ENCODE assay signal across 8 cellular contexts in the genomic region with DNA sequence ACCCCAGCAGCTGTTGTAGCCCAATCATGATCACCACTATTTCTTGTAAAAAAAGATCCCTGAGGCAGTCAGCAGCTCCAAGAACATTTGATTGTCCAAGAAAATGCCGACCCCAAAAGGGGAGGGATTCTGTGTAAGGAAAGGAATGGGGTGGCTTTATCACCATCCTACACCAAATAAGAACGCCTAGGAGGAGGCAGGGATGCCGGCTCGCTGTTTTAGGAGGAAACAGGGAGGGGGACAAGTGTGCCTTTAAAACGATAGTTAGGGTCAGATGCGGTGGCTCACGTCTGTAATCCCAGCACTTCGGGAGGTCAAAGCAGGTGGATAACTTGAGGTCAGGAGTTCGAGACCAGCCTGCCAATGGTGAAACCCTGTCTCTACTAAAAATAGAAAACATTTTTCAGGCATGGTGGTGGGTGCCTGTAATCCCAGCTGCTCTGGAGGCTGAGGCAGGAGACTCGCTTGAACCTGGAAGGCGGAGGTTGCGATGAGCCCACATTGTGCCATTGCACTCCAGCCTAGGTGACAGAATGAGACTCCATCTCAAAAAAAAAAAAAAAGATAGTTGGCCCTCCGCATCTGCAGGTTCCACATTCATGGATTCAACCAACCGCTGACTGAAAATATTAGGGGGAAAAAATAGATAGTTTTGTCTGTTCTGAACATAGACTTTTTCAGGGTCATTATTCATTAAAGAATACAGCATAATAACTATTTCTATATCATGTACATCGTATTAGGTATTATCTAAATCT.
A peak's percentile ranks its signal among the peaks of the same experiment; 100 is the strongest.
DNase-seq lines count a peak whose midpoint lies in the region; ATAC-seq and TF ChIP-seq lines count a peak whose summit lies in the region.
"Had no signal": no experiment of that assay in that cellular context is flagged by ENCODE, and none has a peak within 500 bp of the region (broad histone marks: within the 10 kb centered on the region; RNA-seq: fewer than 3 reads in every experiment).

No MANE protein-coding gene starts in this region.

- no peaks in the 10 kb centered on the region for H3K36me3 ChIP-seq in HCT116 (ENCODE audit: control insufficient read depth in 1 of 2, insufficient read depth in 2 of 2, low read length in 2 of 2)
- H3K36me3 ChIP-seq in skeletal muscle tissue (ENCODE audit: control insufficient read depth in 3 of 3, insufficient read depth in 3 of 3, low read length in 3 of 3): no peaks in the 10 kb centered on the region

- RAD21 ChIA-PET in HCT116 (lab: Charles Lee; ENCODE audit: low non-redundant PET in 1 of 2, low total read pairs in 2 of 2, uncharacterized antibody in 2 of 2, unreplicated experiment in 2 of 2): no interaction called here

- peaks cover 0 to 39% of the 10 kb centered on the region in 2 experiments; a peak in 2 of 4 replicates for H3K4me1 ChIP-seq in HCT116 (ENCODE audit: control insufficient read depth in 1 of 2, insufficient read depth in 2 of 2, low read length in 2 of 2)
- peaks cover 5 to 13% (median 12%) of the 10 kb centered on the region in 3 donors for H3K4me1 ChIP-seq in skeletal muscle tissue (ENCODE audit: control insufficient read depth in 3 of 3, insufficient read depth in 3 of 3, low read length in 3 of 3)

- TF ChIP-seq CTCF in HCT116 (IDR thresholded peaks at IDR 0.05 in 2 of 3, conservative IDR thresholded peaks at IDR 0.05 in 1 of 3; ENCODE audit: borderline replicate concordance in 1 of 3, insufficient read depth in 1 of 3, low read depth in 2 of 3, low read length in 2 of 3): no peak
- no peak for TF ChIP-seq CTCF in fibroblast of pulmonary artery (IDR thresholded peaks at IDR 0.05; ENCODE audit: low read length, missing control alignments)

- no peaks in the 10 kb centered on the region for H3K27me3 ChIP-seq in HCT116 (ENCODE audit: insufficient read depth, low read length)
- H3K27me3 ChIP-seq in skeletal muscle tissue (ENCODE audit: control insufficient read depth in 3 of 3, insufficient read depth in 3 of 3, low read length in 3 of 3): no peaks in the 10 kb centered on the region

- TF ChIP-seq RAD21 in HCT116 (IDR thresholded peaks at IDR 0.05; ENCODE audit: low read depth): no peak

- ATAC-seq in HCT116: no peak

- DNase-seq in HCT116 (ENCODE audit: low read depth, low spot score) (no peak), SK-N-DZ (ENCODE audit: low spot score) (peak; percentile 59), fibroblast of pulmonary artery (ENCODE audit: low read depth) (no peak), NCI-H446 (lab: John Stamatoyannopoulos, UW) (no peak), RKO (ENCODE audit: low spot score) (no peak)
- DNase-seq in effector CD4-positive, alpha-beta T cell: no peak
- DNase-seq: NCI-H1694 treated with DMSO at 0.1 percent for 48 hours had no signal

- H2AFZ ChIP-seq in HCT116 (ENCODE audit: low read depth, low read length, poor library complexity, severe bottlenecking): no peak overlapping the region

- H3K9ac ChIP-seq in HCT116 (ENCODE audit: low read length) (no peak overlapping the region), skeletal muscle tissue (ENCODE audit: low read depth in 1 of 3, low read length in 3 of 3) (peak overlapping the region; percentile 17 to 90 (median 47))

- CTCF ChIA-PET in HCT116 (lab: Charles Lee): no interaction called here

- POLR2A ChIA-PET in HCT116 (lab: Charles Lee): interaction anchor here (0.9 to 1.2 kb wide), 2 partner anchors 10 to 700 kb away, joined by 3 read pairs; no protein-coding TSS in a partner anchor

- H3K4me3 ChIP-seq in HCT116 (replicated peaks in 1 of 2; ENCODE audit: low read depth in 1 of 2, low read length in 2 of 2) (no peak overlapping the region), fibroblast of pulmonary artery (replicated peaks; ENCODE audit: low read depth, low read length) (peak overlapping the region; percentile 67), skeletal muscle tissue (ENCODE audit: low read length in 3 of 3) (peak overlapping the region; percentile 63 to 89 (median 81))

- H3K9me3 ChIP-seq in HCT116 (ENCODE audit: control insufficient read depth in 1 of 2, insufficient read depth in 1 of 2, low read depth in 1 of 2, low read length in 2 of 2) (no peaks in the 10 kb centered on the region), skeletal muscle tissue (ENCODE audit: control insufficient read depth in 3 of 3, low read length in 3 of 3) (no peaks in the 10 kb centered on the region)

- H3K4me2 ChIP-seq in HCT116 (ENCODE audit: low read length): no peak overlapping the region

- BruUV-seq in HCT116 (replicated peaks; lab: Mats Ljungman, UMichigan): no TSS peak

- H3K27ac ChIP-seq in HCT116 (ENCODE audit: low read depth, low read length): no peak overlapping the region
- peak overlapping the region; percentile 3 for H3K27ac ChIP-seq in skeletal muscle tissue (ENCODE audit: low read depth, low read length)

- H3K79me2 ChIP-seq in HCT116 (ENCODE audit: insufficient read depth, low read length): no peaks in the 10 kb centered on the region

- no peak for TF ChIP-seq POLR2A in HCT116 (IDR thresholded peaks at IDR 0.05; ENCODE audit: borderline replicate concordance, extremely low read depth, insufficient read depth, insufficient read length)

- no peaks in the 10 kb centered on the region for H3K9me2 ChIP-seq in HCT116 (ENCODE audit: insufficient read depth)

- intact Hi-C loops in HCT116 (cut with micrococcal nuclease): loop anchor here (10.0 kb wide), 1 partner anchor 270 kb away; the partner anchor contains the start of gene CUL1

- no peaks in the 10 kb centered on the region for H4K20me1 ChIP-seq in HCT116 (ENCODE audit: insufficient read depth)

TF ChIP-seq in HCT116, 20 proteins besides CTCF, POLR2A, EP300 and RAD21:
- TF ChIP-seq TCF7L2 (IDR thresholded peaks at IDR 0.05; ENCODE audit: borderline replicate concordance, extremely low read depth, insufficient read depth, insufficient read length) (no peak), CBX3 (IDR thresholded peaks at IDR 0.05; ENCODE audit: low read depth) (0 out of 2 replicates have a peak, but pooled peaks have one; percentile 32), SRF (IDR thresholded peaks at IDR 0.05; ENCODE audit: low read depth) (no peak)

Comparison
In these comparisons a context has a peak if more than half of its experiments do, and no peak if none do; other contexts are left out.
1. H3K4me3 ChIP-seq: peak in fibroblast of pulmonary artery (single experiment) and skeletal muscle tissue (3 of 3); none in HCT116 (0 of 2).